In genomic region chr9:89525673-89526374, GRCh38 we compare ENCODE assay signal across 19 cellular contexts. TPM values are rescaled to one million over a fixed set of nuclear protein-coding genes. Genes with fewer than 3 reads are reported as not detected.
DNase-seq lines count a peak whose midpoint lies in the region; TF ChIP-seq lines count a peak whose summit lies in the region.
"Had no signal": no experiment of that assay in that cellular context is flagged by ENCODE, and none has a peak within 500 bp of the region (broad histone marks: within the 10 kb centered on the region; RNA-seq: fewer than 3 reads in every experiment).

No MANE protein-coding gene starts in this region.

- TF ChIP-seq CTCF in colonic mucosa (IDR thresholded peaks at IDR 0.05), result no peak
- TF ChIP-seq CTCF in neutrophil (IDR thresholded peaks at IDR 0.05), result no peak
- TF ChIP-seq CTCF in BE2C (IDR thresholded peaks at IDR 0.05; ENCODE audit: low read depth, low read length), result no peak
- TF ChIP-seq CTCF in endodermal cell (conservative IDR thresholded peaks at IDR 0.05), result no peak

- no peaks in the 10 kb centered on the region for H3K9me3 ChIP-seq in colonic mucosa
- no peaks in the 10 kb centered on the region for H3K9me3 ChIP-seq in neutrophil
- H3K9me3 ChIP-seq in BE2C, result no peaks in the 10 kb centered on the region
- H3K9me3 ChIP-seq in endodermal cell (ENCODE audit: control insufficient read depth, low read length), result no peaks in the 10 kb centered on the region
- H3K9me3 ChIP-seq: adrenal gland, uterus had no signal

- no peak for DNase-seq in activated CD4-positive, alpha-beta T cell treated with anti-CD3 and anti-CD28 coated beads, Interleukin-2, amount 10 ng/mL, durations not matched to agents 24 days and 14 days
- DNase-seq in activated CD4-positive, alpha-beta T cell treated with anti-CD3 and anti-CD28 coated beads for 1 hour, result no peak
- DNase-seq in NOMO-1 treated with DMSO at 0.1 percent for 48 hours (lab: John Stamatoyannopoulos, UW; ENCODE audit: unreplicated experiment), result peak; percentile 66
- DNase-seq in colonic mucosa, result no peak
- DNase-seq in BE2C, result no peak
- DNase-seq in T1000 (lab: John Stamatoyannopoulos, UW), result no peak
- no peak for DNase-seq in endodermal cell
- DNase-seq: activated CD4-positive, CD25-positive, alpha-beta regulatory T cell treated with anti-CD3 and anti-CD28 coated beads, Interleukin-2, amount 50 U/mL, for 72 hours; adrenal gland; cortex of kidney; DMS79 treated with DMSO at 0.1 percent for 48 hours; foreskin fibroblast; HCEC 1CT; NCI-H1694 treated with DMSO at 0.1 percent for 48 hours; SHP77 treated with DMSO at 0.1 percent for 48 hours; uterus had no signal

- H3K9ac ChIP-seq in colonic mucosa (ENCODE audit: low read depth in 2 of 2, low read length in 2 of 2), result no peak overlapping the region
- H3K9ac ChIP-seq in endodermal cell (ENCODE audit: extremely low read depth, low read length, poor library complexity, severe bottlenecking), result no peak overlapping the region

- H3K36me3 ChIP-seq in colonic mucosa (no peaks in the 10 kb centered on the region), neutrophil (no peaks in the 10 kb centered on the region), BE2C (no peaks in the 10 kb centered on the region), endodermal cell (ENCODE audit: control insufficient read depth, insufficient read depth, low read length) (no peaks in the 10 kb centered on the region)
- H3K36me3 ChIP-seq: adrenal gland, uterus had no signal

- intact Hi-C loops in activated CD4-positive, alpha-beta T cell treated with anti-CD3 and anti-CD28 coated beads, Interleukin-2, amount 10 ng/mL, durations not matched to agents 24 days and 14 days (cut with micrococcal nuclease), result loop anchor here (10.0 kb wide), 1 partner anchor 211 kb away; the partner anchor contains the start of genes CKS2 and SECISBP2
- intact Hi-C loops in colonic mucosa (cut with DNase I), result no loop called here

- peak overlapping the region; percentile 59 for H3K27ac Mint-ChIP-seq in activated CD4-positive, alpha-beta T cell treated with anti-CD3 and anti-CD28 coated beads, Interleukin-2, amount 10 ng/mL, durations not matched to agents 24 days and 14 days
- H3K27ac Mint-ChIP-seq in endodermal cell, result no peak overlapping the region

- H3K4me1 ChIP-seq in colonic mucosa (no peaks in the 10 kb centered on the region), neutrophil (ENCODE audit: control insufficient read depth in 1 of 2, insufficient read depth in 1 of 2, low read depth in 1 of 2, low read length in 1 of 2) (peaks cover 94 to 100% of the 10 kb centered on the region in 2 experiments), BE2C (no peaks in the 10 kb centered on the region), endodermal cell (ENCODE audit: control insufficient read depth, insufficient read depth, low read length) (no peaks in the 10 kb centered on the region)
- H3K4me1 ChIP-seq: uterus had no signal

- H3K4me1 Mint-ChIP-seq in activated CD4-positive, alpha-beta T cell treated with anti-CD3 and anti-CD28 coated beads, Interleukin-2, amount 10 ng/mL, durations not matched to agents 24 days and 14 days, result peaks cover 78% of the 10 kb centered on the region
- no peaks in the 10 kb centered on the region for H3K4me1 Mint-ChIP-seq in endodermal cell

- H3K27me3 Mint-ChIP-seq in activated CD4-positive, alpha-beta T cell treated with anti-CD3 and anti-CD28 coated beads, Interleukin-2, amount 10 ng/mL, durations not matched to agents 24 days and 14 days, result no peaks in the 10 kb centered on the region
- H3K27me3 Mint-ChIP-seq in endodermal cell (ENCODE audit: insufficient read depth), result no peaks in the 10 kb centered on the region

- 88 to 94% methylated on average over 14 to 15 of the region's 16 CpGs for WGBS in endodermal cell (ENCODE audit: insufficient coverage in 1 of 2, insufficient read length in 1 of 2), 2 experiments

- peak overlapping the region; percentile 18 for H3K27ac ChIP-seq in colonic mucosa
- peak overlapping the region; percentile 92 for H3K27ac ChIP-seq in neutrophil
- H3K27ac ChIP-seq in endodermal cell (ENCODE audit: low read depth, low read length), result no peak overlapping the region
- H3K27ac ChIP-seq: uterus had no signal

- H3K9me3 Mint-ChIP-seq in activated CD4-positive, alpha-beta T cell treated with anti-CD3 and anti-CD28 coated beads, Interleukin-2, amount 10 ng/mL, durations not matched to agents 24 days and 14 days, result peaks cover 9% of the 10 kb centered on the region
- H3K9me3 Mint-ChIP-seq in endodermal cell, result peaks cover 6% of the 10 kb centered on the region

- H3K4me3 Mint-ChIP-seq in activated CD4-positive, alpha-beta T cell treated with anti-CD3 and anti-CD28 coated beads, Interleukin-2, amount 10 ng/mL, durations not matched to agents 24 days and 14 days, result no peak overlapping the region
- H3K4me3 Mint-ChIP-seq in endodermal cell, result no peak overlapping the region
- H3K4me3 Mint-ChIP-seq: nephron had no signal

- H3K4me3 ChIP-seq in colonic mucosa, result no peak overlapping the region
- H3K4me3 ChIP-seq in neutrophil (ENCODE audit: low read depth in 1 of 2, low read length in 1 of 2), result peak overlapping the region; percentile 50 to 55
- no peak overlapping the region for H3K4me3 ChIP-seq in BE2C (ENCODE audit: low read depth, low read length)
- no peak overlapping the region for H3K4me3 ChIP-seq in endodermal cell (ENCODE audit: low read length)
- H3K4me3 ChIP-seq: adrenal gland, skin epidermis, uterus had no signal

- H3K27me3 ChIP-seq in colonic mucosa (no peaks in the 10 kb centered on the region), neutrophil (no peaks in the 10 kb centered on the region), BE2C (no peaks in the 10 kb centered on the region), endodermal cell (ENCODE audit: control insufficient read depth, insufficient read depth, low read length, poor library complexity, severe bottlenecking) (no peaks in the 10 kb centered on the region)
- H3K27me3 ChIP-seq: adrenal gland, uterus had no signal

- peaks cover 1% of the 10 kb centered on the region for H3K36me3 Mint-ChIP-seq in activated CD4-positive, alpha-beta T cell treated with anti-CD3 and anti-CD28 coated beads, Interleukin-2, amount 10 ng/mL, durations not matched to agents 24 days and 14 days (ENCODE audit: low read depth)
- no peaks in the 10 kb centered on the region for H3K36me3 Mint-ChIP-seq in endodermal cell (ENCODE audit: low read depth)

RNA-seq across cellular contexts. Expression of gene SEMA4D, which starts 27.9 kb away (rescaled TPM):
- total RNA-seq in activated CD4-positive, alpha-beta T cell treated with anti-CD3 and anti-CD28 coated beads, Interleukin-2, amount 10 ng/mL, durations not matched to agents 24 days and 14 days, result 368 and 370 TPM in 2 replicates
- total RNA-seq in colonic mucosa (10 to 100 TPM; 14.7 to 19.0 TPM), endodermal cell (10 to 100 TPM; 42.8 to 51.0 TPM)
- polyA plus RNA-seq in BE2C (2012; ENCODE audit: insufficient read depth, insufficient read length, low read depth), result 5.2 TPM
- polyA plus RNA-seq in endodermal cell (2013, experiment 1 of 2), result 19.7 TPM
- polyA plus RNA-seq in endodermal cell (2013, experiment 2 of 2), result 18.5 TPM

Comparison
In these comparisons a context has a peak if more than half of its experiments do, and no peak if none do; other contexts are left out.
1. H3K4me3 ChIP-seq: peak in neutrophil (2 of 2); none in colonic mucosa (single experiment), BE2C (single experiment) and endodermal cell (single experiment).